Comparison of ENCODE assay signal across 1 cellular context in genomic region chr11:67288198-67288451, GRCh38.
TF ChIP-seq lines count a peak whose summit lies in the region.

No MANE protein-coding gene starts in this region.

TF ChIP-seq in K562, 482 proteins besides CTCF, POLR2A, EP300 and RAD21 (continued from another document and continues in another):
- TF ChIP-seq ATF2 (CRISPR knock-in tag; IDR thresholded peaks at IDR 0.05) (no peak), KDM2B (CRISPR knock-in tag; IDR thresholded peaks at IDR 0.05) (no peak), ZKSCAN1 (IDR thresholded peaks at IDR 0.05; ENCODE audit: low read depth, low read length) (no peak), TAF7 (tag; IDR thresholded peaks at IDR 0.05) (no peak), FOXA3 (CRISPR knock-in tag; conservative IDR thresholded peaks at IDR 0.05 in 1 of 2, IDR thresholded peaks at IDR 0.05 in 1 of 2) (no peak), KAT7 (CRISPR knock-in tag; IDR thresholded peaks at IDR 0.05; ENCODE audit: borderline replicate concordance) (no peak), ERF (CRISPR knock-in tag; IDR thresholded peaks at IDR 0.05) (no peak), ZNF592 (IDR thresholded peaks at IDR 0.05) (peak; percentile 93), STAT5A (IDR thresholded peaks at IDR 0.05; ENCODE audit: borderline replicate concordance, low read length) (no peak; the same call in 1 of the 2 replicates), ARID1B (IDR thresholded peaks at IDR 0.05) (no peak), DNMT1 (IDR thresholded peaks at IDR 0.05) (no peak), CBX5 (IDR thresholded peaks at IDR 0.05; ENCODE audit: borderline replicate concordance, low read depth) (no peak), E4F1 (CRISPR knock-in tag; IDR thresholded peaks at IDR 0.05; ENCODE audit: borderline replicate concordance) (no peak), RBM22 (IDR thresholded peaks at IDR 0.05; ENCODE audit: low read depth, low read length, poor library complexity, severe bottlenecking) (no peak), DPF2 (IDR thresholded peaks at IDR 0.05) (peak; percentile 38; the same call in 1 of the 2 replicates), EWSR1 (IDR thresholded peaks at IDR 0.05; ENCODE audit: borderline replicate concordance, low read depth, partially characterized antibody) (no peak), ZFP30 (CRISPR knock-in tag; IDR thresholded peaks at IDR 0.05; ENCODE audit: borderline replicate concordance) (no peak), ZNF239 (CRISPR knock-in tag; IDR thresholded peaks at IDR 0.05) (no peak), RBM17 (IDR thresholded peaks at IDR 0.05; ENCODE audit: borderline replicate concordance, low read depth, low read length) (no peak), TFAM (CRISPR knock-in tag; conservative IDR thresholded peaks at IDR 0.05) (no peak), MAFG (tag; conservative IDR thresholded peaks at IDR 0.05) (no peak), ZNF41 (CRISPR knock-in tag; conservative IDR thresholded peaks at IDR 0.05) (0 out of 2 replicates have a peak, but pooled peaks have one; percentile 6), ATF1 (CRISPR knock-in tag; IDR thresholded peaks at IDR 0.05) (no peak), ATF1 (tag; IDR thresholded peaks at IDR 0.05) (no peak), TAF1 (IDR thresholded peaks at IDR 0.05; ENCODE audit: control insufficient read depth, extremely low read depth, insufficient read depth, low read length, severe bottlenecking) (no peak), C11orf30 (IDR thresholded peaks at IDR 0.05; ENCODE audit: low read depth) (no peak), CBX8 (IDR thresholded peaks at IDR 0.05; ENCODE audit: borderline replicate concordance, extremely low read depth, low read depth, low read length, poor library complexity, severe bottlenecking) (no peak), NFRKB (IDR thresholded peaks at IDR 0.05; ENCODE audit: low read depth) (peak; percentile 80), BACH1 (tag; IDR thresholded peaks at IDR 0.05) (peak; percentile 73; the same call in 1 of the 2 replicates), ZNF76 (CRISPR knock-in tag; IDR thresholded peaks at IDR 0.05; ENCODE audit: borderline replicate concordance) (0 out of 2 replicates have a peak, but pooled peaks have one; percentile 38), DMBX1 (CRISPR knock-in tag; IDR thresholded peaks at IDR 0.05; ENCODE audit: borderline replicate concordance) (peak; percentile 76), CHD4 (IDR thresholded peaks at IDR 0.05; ENCODE audit: insufficient read depth, insufficient replicate concordance, low read depth, low read length, poor library complexity, severe bottlenecking) (no peak), NEUROD1 (IDR thresholded peaks at IDR 0.05; ENCODE audit: borderline replicate concordance, low read depth, low read length, partially characterized antibody) (no peak), TAL1 (IDR thresholded peaks at IDR 0.05) (no peak), ZC3H11A (IDR thresholded peaks at IDR 0.05; ENCODE audit: low read depth, low read length) (no peak), SRSF3 (IDR thresholded peaks at IDR 0.05; ENCODE audit: insufficient read depth, low read length) (no peak)
- TF ChIP-seq, protein P1, sequence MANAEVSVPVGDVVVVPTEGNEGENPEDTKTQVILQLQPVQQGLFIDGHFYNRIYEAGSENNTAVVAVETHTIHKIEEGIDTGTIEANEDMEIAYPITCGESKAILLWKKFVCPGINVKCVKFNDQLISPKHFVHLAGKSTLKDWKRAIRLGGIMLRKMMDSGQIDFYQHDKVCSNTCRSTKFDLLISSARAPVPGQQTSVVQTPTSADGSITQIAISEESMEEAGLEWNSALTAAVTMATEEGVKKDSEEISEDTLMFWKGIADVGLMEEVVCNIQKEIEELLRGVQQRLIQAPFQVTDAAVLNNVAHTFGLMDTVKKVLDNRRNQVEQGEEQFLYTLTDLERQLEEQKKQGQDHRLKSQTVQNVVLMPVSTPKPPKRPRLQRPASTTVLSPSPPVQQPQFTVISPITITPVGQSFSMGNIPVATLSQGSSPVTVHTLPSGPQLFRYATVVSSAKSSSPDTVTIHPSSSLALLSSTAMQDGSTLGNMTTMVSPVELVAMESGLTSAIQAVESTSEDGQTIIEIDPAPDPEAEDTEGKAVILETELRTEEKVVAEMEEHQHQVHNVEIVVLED (CRISPR knock-in tag; IDR thresholded peaks at IDR 0.05): no peak
- TF ChIP-seq, protein P2, sequence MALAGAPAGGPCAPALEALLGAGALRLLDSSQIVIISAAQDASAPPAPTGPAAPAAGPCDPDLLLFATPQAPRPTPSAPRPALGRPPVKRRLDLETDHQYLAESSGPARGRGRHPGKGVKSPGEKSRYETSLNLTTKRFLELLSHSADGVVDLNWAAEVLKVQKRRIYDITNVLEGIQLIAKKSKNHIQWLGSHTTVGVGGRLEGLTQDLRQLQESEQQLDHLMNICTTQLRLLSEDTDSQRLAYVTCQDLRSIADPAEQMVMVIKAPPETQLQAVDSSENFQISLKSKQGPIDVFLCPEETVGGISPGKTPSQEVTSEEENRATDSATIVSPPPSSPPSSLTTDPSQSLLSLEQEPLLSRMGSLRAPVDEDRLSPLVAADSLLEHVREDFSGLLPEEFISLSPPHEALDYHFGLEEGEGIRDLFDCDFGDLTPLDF (CRISPR knock-in tag; IDR thresholded peaks at IDR 0.05): no peak
- TF ChIP-seq, protein P3, sequence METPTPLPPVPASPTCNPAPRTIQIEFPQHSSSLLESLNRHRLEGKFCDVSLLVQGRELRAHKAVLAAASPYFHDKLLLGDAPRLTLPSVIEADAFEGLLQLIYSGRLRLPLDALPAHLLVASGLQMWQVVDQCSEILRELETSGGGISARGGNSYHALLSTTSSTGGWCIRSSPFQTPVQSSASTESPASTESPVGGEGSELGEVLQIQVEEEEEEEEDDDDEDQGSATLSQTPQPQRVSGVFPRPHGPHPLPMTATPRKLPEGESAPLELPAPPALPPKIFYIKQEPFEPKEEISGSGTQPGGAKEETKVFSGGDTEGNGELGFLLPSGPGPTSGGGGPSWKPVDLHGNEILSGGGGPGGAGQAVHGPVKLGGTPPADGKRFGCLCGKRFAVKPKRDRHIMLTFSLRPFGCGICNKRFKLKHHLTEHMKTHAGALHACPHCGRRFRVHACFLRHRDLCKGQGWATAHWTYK (CRISPR knock-in tag; IDR thresholded peaks at IDR 0.05): peak; percentile 66; the same call in 1 of the 2 replicates
- TF ChIP-seq, protein P4, sequence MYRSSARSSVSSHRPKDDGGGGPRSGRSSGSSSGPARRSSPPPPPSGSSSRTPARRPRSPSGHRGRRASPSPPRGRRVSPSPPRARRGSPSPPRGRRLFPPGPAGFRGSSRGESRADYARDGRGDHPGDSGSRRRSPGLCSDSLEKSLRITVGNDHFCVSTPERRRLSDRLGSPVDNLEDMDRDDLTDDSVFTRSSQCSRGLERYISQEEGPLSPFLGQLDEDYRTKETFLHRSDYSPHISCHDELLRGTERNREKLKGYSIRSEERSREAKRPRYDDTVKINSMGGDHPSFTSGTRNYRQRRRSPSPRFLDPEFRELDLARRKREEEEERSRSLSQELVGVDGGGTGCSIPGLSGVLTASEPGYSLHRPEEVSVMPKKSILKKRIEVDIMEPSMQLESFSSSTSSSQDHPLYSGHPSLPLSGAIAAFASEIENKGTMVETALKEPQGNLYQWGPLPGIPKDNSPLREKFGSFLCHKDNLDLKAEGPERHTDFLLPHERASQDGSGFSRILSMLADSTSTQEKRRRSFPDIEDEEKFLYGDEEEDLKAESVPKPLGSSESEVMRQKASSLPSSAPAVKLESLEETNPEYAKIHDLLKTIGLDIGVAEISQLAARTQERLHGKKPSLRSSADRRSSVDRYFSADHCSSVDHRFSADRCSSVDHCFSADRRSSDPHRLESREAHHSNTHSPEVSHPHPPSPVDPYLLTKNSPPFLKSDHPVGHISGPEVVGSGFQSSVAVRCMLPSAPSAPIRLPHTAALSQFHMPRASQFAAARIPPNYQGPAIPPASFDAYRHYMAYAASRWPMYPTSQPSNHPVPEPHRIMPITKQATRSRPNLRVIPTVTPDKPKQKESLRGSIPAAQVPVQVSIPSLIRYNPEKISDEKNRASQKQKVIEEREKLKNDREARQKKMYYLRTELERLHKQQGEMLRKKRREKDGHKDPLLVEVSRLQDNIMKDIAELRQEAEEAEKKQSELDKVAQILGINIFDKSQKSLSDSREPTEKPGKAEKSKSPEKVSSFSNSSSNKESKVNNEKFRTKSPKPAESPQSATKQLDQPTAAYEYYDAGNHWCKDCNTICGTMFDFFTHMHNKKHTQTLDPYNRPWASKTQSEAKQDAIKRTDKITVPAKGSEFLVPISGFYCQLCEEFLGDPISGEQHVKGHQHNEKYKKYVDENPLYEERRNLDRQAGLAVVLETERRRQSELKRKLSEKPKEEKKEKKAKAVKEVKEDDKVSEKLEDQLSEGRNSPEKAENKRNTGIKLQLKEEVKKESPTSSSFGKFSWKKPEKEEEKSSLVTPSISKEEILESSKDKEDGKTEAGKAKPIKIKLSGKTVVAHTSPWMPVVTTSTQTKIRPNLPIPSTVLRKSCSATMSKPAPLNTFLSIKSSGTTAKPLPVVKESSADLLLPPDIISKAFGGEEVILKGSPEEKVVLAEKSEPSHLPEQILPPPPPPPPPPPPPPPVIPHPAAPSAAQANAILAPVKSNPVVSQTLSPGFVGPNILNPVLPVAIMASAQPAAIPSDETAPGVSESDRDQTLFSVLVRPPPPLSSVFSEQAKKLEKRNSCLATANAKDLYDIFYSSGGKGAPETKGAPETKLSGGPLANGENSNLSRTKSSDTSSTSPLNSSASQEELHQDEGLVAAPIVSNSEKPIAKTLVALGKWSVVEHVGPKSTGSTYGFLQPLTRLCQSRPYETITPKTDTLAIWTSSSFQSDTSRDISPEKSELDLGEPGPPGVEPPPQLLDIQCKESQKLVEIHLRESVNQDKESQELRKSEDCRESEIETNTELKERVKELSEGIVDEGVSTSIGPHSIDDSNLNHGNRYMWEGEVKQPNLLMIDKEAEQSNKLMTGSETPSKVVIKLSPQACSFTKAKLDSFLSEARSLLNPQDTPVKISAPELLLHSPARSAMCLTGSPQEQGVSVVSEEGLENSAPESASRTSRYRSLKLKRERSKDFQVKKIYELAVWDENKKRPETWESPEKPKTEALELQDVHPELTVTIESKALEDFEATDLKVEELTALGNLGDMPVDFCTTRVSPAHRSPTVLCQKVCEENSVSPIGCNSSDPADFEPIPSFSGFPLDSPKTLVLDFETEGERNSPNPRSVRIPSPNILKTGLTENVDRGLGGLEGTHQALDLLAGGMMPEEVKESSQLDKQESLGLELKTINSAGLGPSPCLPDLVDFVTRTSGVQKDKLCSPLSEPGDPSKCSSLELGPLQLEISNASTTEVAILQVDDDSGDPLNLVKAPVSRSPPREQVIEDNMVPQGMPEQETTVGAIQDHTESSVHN (IDR thresholded peaks at IDR 0.05; ENCODE audit: borderline replicate concordance in 1 of 2, low read depth in 1 of 2): no peak
